In the genomic region with DNA sequence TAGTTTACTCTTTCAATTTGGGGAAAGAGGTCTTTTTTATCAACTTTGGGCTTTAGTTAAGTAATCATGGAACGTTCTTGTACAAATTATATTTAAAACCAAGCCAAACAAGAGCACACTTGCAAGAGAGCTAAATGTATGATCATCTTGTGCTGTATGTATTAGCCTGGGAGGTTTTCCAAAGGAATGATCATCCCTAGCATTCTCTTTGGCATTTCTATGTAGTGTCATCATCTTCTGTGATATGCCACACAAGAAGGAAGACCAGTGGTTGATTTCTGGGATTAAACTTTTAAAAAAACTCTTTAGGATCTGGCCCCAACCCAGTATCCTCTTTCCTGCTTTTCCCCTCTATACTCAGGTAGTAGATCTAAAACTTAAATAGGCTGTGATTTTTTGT, we compare ENCODE assay signal across 1 cellular context.
TF ChIP-seq lines count a peak whose summit lies in the region.

No MANE protein-coding gene starts in this region.

TF ChIP-seq in SK-N-SH, 30 proteins besides CTCF, POLR2A, EP300 and RAD21 (continued from another document):
- no peak for TF ChIP-seq MXI1 (IDR thresholded peaks at IDR 0.05; ENCODE audit: low read depth, low read length)
- no peak for TF ChIP-seq FOXJ3 (CRISPR knock-in tag; IDR thresholded peaks at IDR 0.05)
- no peak for TF ChIP-seq ELF1 (IDR thresholded peaks at IDR 0.05)
- TF ChIP-seq, protein P1, sequence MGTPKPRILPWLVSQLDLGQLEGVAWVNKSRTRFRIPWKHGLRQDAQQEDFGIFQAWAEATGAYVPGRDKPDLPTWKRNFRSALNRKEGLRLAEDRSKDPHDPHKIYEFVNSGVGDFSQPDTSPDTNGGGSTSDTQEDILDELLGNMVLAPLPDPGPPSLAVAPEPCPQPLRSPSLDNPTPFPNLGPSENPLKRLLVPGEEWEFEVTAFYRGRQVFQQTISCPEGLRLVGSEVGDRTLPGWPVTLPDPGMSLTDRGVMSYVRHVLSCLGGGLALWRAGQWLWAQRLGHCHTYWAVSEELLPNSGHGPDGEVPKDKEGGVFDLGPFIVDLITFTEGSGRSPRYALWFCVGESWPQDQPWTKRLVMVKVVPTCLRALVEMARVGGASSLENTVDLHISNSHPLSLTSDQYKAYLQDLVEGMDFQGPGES (IDR thresholded peaks at IDR 0.05; ENCODE audit: low read depth, low read length), result no peak
- no peak for TF ChIP-seq CHD2 (IDR thresholded peaks at IDR 0.05; ENCODE audit: low read length, partially characterized antibody)
- TF ChIP-seq MEF2A (IDR thresholded peaks at IDR 0.05; ENCODE audit: borderline replicate concordance, low read depth), result no peak
- TF ChIP-seq, protein P2, sequence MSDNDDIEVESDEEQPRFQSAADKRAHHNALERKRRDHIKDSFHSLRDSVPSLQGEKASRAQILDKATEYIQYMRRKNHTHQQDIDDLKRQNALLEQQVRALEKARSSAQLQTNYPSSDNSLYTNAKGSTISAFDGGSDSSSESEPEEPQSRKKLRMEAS (IDR thresholded peaks at IDR 0.05; ENCODE audit: low read depth), result no peak
- TF ChIP-seq POLR2AphosphoS5 (IDR thresholded peaks at IDR 0.05; ENCODE audit: low read depth, low read length), result no peak
- no peak for TF ChIP-seq RFX5 (IDR thresholded peaks at IDR 0.05; ENCODE audit: low read length)
- no peak for TF ChIP-seq FOXM1 (IDR thresholded peaks at IDR 0.05; ENCODE audit: low read depth)
